In the genomic region with DNA sequence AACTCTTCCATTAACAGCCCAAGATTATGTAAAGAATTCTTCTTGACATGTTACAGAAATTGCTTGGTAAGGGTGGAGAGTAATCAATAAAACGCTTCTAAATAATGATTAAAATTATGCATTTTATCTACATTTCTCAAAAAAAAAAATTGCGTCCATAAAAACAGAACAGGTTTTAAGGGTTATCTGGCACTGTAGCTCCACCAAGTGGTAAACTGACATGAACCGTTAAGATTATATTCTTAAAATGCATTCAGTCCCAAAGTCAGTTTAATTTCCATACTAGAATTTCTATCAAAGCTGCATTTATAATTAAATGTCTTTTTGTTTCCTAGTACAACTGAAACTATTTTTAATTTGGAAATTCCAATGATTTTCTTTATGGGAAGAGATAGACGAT, we compare ENCODE assay signal across 8 cellular contexts.
DNase-seq lines count a peak whose midpoint lies in the region; ATAC-seq and TF ChIP-seq lines count a peak whose summit lies in the region.

No MANE protein-coding gene starts in this region.

- H3K4me3 ChIP-seq in heart right ventricle: no peak overlapping the region
- no peak overlapping the region for H3K4me3 ChIP-seq in PC-9
- no peak overlapping the region for H3K4me3 ChIP-seq in foreskin fibroblast (ENCODE audit: low read depth in 1 of 2, low read length in 2 of 2)

- POLR2A ChIA-PET in PC-9 (lab: Charles Lee; ENCODE audit: unreplicated experiment): no interaction called here

- H3K79me2 ChIP-seq in PC-9 (ENCODE audit: low read depth): no peaks in the 10 kb centered on the region

- H2AFZ ChIP-seq in PC-9: no peak overlapping the region

- H3K27ac ChIP-seq in heart right ventricle (no peak overlapping the region), PC-9 (no peak overlapping the region)

- WGBS in heart right ventricle, 2 donors: 10 to 22% methylated on average over 4 of the region's 4 CpGs

- no peak overlapping the region for H3K4me2 ChIP-seq in PC-9

- H3K36me3 ChIP-seq in heart right ventricle: no peaks in the 10 kb centered on the region
- H3K36me3 ChIP-seq in PC-9 (ENCODE audit: low read depth): no peaks in the 10 kb centered on the region

- CTCF ChIA-PET in PC-9 (lab: Charles Lee): interaction anchor here (0.7 kb wide), 1 partner anchor 749 kb away, joined by 10 read pairs; no protein-coding TSS in a partner anchor

- ATAC-seq in heart right ventricle (no peak), Right ventricle myocardium inferior (no peak), HG03439 (IDR thresholded peaks at IDR 0.05; ENCODE audit: unreplicated experiment) (no peak), GM18909 (IDR thresholded peaks at IDR 0.05; ENCODE audit: poor library complexity, unreplicated experiment) (no peak)

- intact Hi-C loops in heart right ventricle (cut with DNase I): loop anchor here (5.0 to 10.0 kb wide), 10 partner anchors 273 to 990 kb away; no protein-coding TSS in a partner anchor
- intact Hi-C loops in Right ventricle myocardium inferior (cut with DNase I): loop anchor here (2.0 to 10.0 kb wide), 4 partner anchors 310 to 990 kb away; no protein-coding TSS in a partner anchor
- intact Hi-C loops in PC-9 (cut with micrococcal nuclease; ENCODE audit: unreplicated experiment): loop anchor here (1.0 to 5.0 kb wide), 2 partner anchors 1107 to 1278 kb away; no protein-coding TSS in a partner anchor

- no peaks in the 10 kb centered on the region for H3K9me3 ChIP-seq in heart right ventricle
- H3K9me3 ChIP-seq in PC-9 (ENCODE audit: insufficient read depth, low read depth): no peaks in the 10 kb centered on the region

- peaks cover 0 to 5% (median 0%) of the 10 kb centered on the region in 7 donors for H3K27me3 ChIP-seq in heart right ventricle
- H3K27me3 ChIP-seq in PC-9 (ENCODE audit: insufficient read depth, low read depth): no peaks in the 10 kb centered on the region

- BruUV-seq in PC-9 (replicated peaks; lab: Mats Ljungman, UMichigan): no TSS peak

- no peaks in the 10 kb centered on the region for H3K4me1 ChIP-seq in heart right ventricle
- no peaks in the 10 kb centered on the region for H3K4me1 ChIP-seq in PC-9 (replicated peaks; ENCODE audit: insufficient read depth)

- no peaks in the 10 kb centered on the region for H3K9me2 ChIP-seq in PC-9 (ENCODE audit: insufficient read depth)

- TF ChIP-seq CTCF in heart right ventricle (IDR thresholded peaks at IDR 0.05): peak in 6 of 9 donors; percentile 39 to 56 (median 48)
- TF ChIP-seq CTCF in PC-9 (conservative IDR thresholded peaks at IDR 0.05): peak; percentile 64
- peak; percentile 40 for TF ChIP-seq CTCF in foreskin fibroblast (IDR thresholded peaks at IDR 0.05; ENCODE audit: low read depth, low read length)

- no peaks in the 10 kb centered on the region for H4K20me1 ChIP-seq in PC-9 (ENCODE audit: insufficient read depth)

- H3F3A ChIP-seq in PC-9 (ENCODE audit: insufficient read depth, low read depth): no peaks in the 10 kb centered on the region

- DNase-seq in heart right ventricle: no peak
- no peak for DNase-seq in Right ventricle myocardium inferior (ENCODE audit: missing footprints)
- no peak for DNase-seq in PC-9
- peak; percentile 34 to 73 for DNase-seq in foreskin fibroblast
- DNase-seq in epidermal melanocyte (ENCODE audit: insufficient read length, low spot score): no peak
- DNase-seq in GF-D8 (lab: John Stamatoyannopoulos, UW): no peak

Comparison
In these comparisons a context has a peak if more than half of its experiments do, and no peak if none do; other contexts are left out.
1. DNase-seq: peak in foreskin fibroblast (2 of 2); none in heart right ventricle (0 of 2), Right ventricle myocardium inferior (single experiment), PC-9 (0 of 2), epidermal melanocyte (single experiment) and GF-D8 (single experiment).
2. Peak in every context shown above with its lines, with median percentiles within 50 percentile points of each other: CTCF ChIP-seq.